In genomic region chr2:42905341-42906114, GRCh38 we compare ENCODE assay signal across 13 cellular contexts.
A peak's percentile ranks its signal among the peaks of the same experiment; 100 is the strongest.
DNase-seq lines count a peak whose midpoint lies in the region; ATAC-seq and TF ChIP-seq lines count a peak whose summit lies in the region.
"Had no signal": no experiment of that assay in that cellular context is flagged by ENCODE, and none has a peak within 500 bp of the region (broad histone marks: within the 10 kb centered on the region; RNA-seq: fewer than 3 reads in every experiment).

No MANE protein-coding gene starts in this region.

- no peak overlapping the region for H3K4me3 ChIP-seq in astrocyte of the cerebellum (ENCODE audit: low read depth, low read length)
- no peak overlapping the region for H3K4me3 ChIP-seq in right atrium auricular region
- H3K4me3 ChIP-seq in sigmoid colon = no peak overlapping the region
- no peak overlapping the region for H3K4me3 ChIP-seq in CD8-positive, alpha-beta T cell (ENCODE audit: low read depth, low read length)

- H3K27ac Mint-ChIP-seq in activated CD4-positive, alpha-beta T cell treated with anti-CD3 and anti-CD28 coated beads, Interleukin-2, amount 10 ng/mL, durations not matched to agents 24 days and 14 days = no peak overlapping the region
- no peak overlapping the region for H3K27ac Mint-ChIP-seq in CD8-positive, alpha-beta T cell

- TF ChIP-seq CTCF in astrocyte of the cerebellum (IDR thresholded peaks at IDR 0.05; ENCODE audit: low read depth, low read length, missing control alignments) (peak; percentile 37), right atrium auricular region (IDR thresholded peaks at IDR 0.05) (peak in 1 of 2 donors; percentile 43), sigmoid colon (IDR thresholded peaks at IDR 0.05) (peak in 1 of 4 experiments; percentile 28)
- no peak for TF ChIP-seq CTCF in CD8-positive, alpha-beta T cell (IDR thresholded peaks at IDR 0.05)

- peaks cover 0 to 73% of the 10 kb centered on the region in 2 donors for H3K4me1 ChIP-seq in right atrium auricular region
- H3K4me1 ChIP-seq in sigmoid colon = peaks cover 0 to 53% (median 47%) of the 10 kb centered on the region in 4 donors
- H3K4me1 ChIP-seq in CD8-positive, alpha-beta T cell (ENCODE audit: insufficient read depth, low read length) = no peaks in the 10 kb centered on the region

- H3K36me3 ChIP-seq in right atrium auricular region (no peaks in the 10 kb centered on the region), sigmoid colon (no peaks in the 10 kb centered on the region)
- H3K36me3 ChIP-seq in CD8-positive, alpha-beta T cell (ENCODE audit: insufficient read depth, low read length) = no peaks in the 10 kb centered on the region

- CTCF ChIA-PET in CD8-positive, alpha-beta T cell (lab: Charles Lee) = no interaction called here

- H3K4me3 Mint-ChIP-seq in activated CD4-positive, alpha-beta T cell treated with anti-CD3 and anti-CD28 coated beads, Interleukin-2, amount 10 ng/mL, durations not matched to agents 24 days and 14 days = no peak overlapping the region
- H3K4me3 Mint-ChIP-seq in CD8-positive, alpha-beta T cell = no peak overlapping the region

- POLR2A ChIA-PET in CD8-positive, alpha-beta T cell (lab: Charles Lee) = no interaction called here

- intact Hi-C loops in sigmoid colon (cut with DNase I) = loop anchor here (2.0 kb wide), 1 partner anchor 79 kb away; no protein-coding TSS in a partner anchor
- intact Hi-C loops in activated CD4-positive, alpha-beta T cell treated with anti-CD3 and anti-CD28 coated beads, Interleukin-2, amount 10 ng/mL, durations not matched to agents 24 days and 14 days (cut with micrococcal nuclease) = no loop called here
- intact Hi-C loops in CD8-positive, alpha-beta T cell (cut with DNase I, micrococcal nuclease) = no loop called here

- 58 to 69% methylated on average over 25 of the region's 25 CpGs for WGBS in sigmoid colon, 2 donors

- H3K27ac ChIP-seq in right atrium auricular region (peak overlapping the region; percentile 71 to 72), sigmoid colon (peak overlapping the region; percentile 71 to 86 (median 79))
- H3K27ac ChIP-seq in CD8-positive, alpha-beta T cell (ENCODE audit: low read depth, low read length) = no peak overlapping the region

- TF ChIP-seq EP300 in sigmoid colon (IDR thresholded peaks at IDR 0.05) = no peak

- TF ChIP-seq POLR2A in sigmoid colon (IDR thresholded peaks at IDR 0.05) = no peak

- no peaks in the 10 kb centered on the region for H3K4me1 Mint-ChIP-seq in activated CD4-positive, alpha-beta T cell treated with anti-CD3 and anti-CD28 coated beads, Interleukin-2, amount 10 ng/mL, durations not matched to agents 24 days and 14 days
- no peaks in the 10 kb centered on the region for H3K4me1 Mint-ChIP-seq in CD8-positive, alpha-beta T cell (ENCODE audit: low read depth)

- DNase-seq in ELF-1 (ENCODE audit: low read depth, low spot score) (peak; percentile 68), astrocyte of the cerebellum (ENCODE audit: low read depth) (no peak), right atrium auricular region (ENCODE audit: low spot score) (no peak), sigmoid colon (peak; percentile 75), NCI-H510A (lab: John Stamatoyannopoulos, UW) (no peak)
- no peak for DNase-seq in activated CD4-positive, alpha-beta T cell treated with anti-CD3 and anti-CD28 coated beads, Interleukin-2, amount 10 ng/mL, durations not matched to agents 24 days and 14 days
- DNase-seq in CD8-positive, alpha-beta T cell = no peak
- DNase-seq: activated T-cell treated with anti-CD3 and anti-CD28 coated beads, Interleukin-2, amount 50 U/mL, for 48 hours; GF-D8; glutamatergic neuron; SHP77; stimulated activated CD4-positive, alpha-beta T cell treated with anti-CD3 and anti-CD28 coated beads, Interleukin-15, amount 100 ng/mL, for 24 hours had no signal

- no peaks in the 10 kb centered on the region for H3K9me3 Mint-ChIP-seq in activated CD4-positive, alpha-beta T cell treated with anti-CD3 and anti-CD28 coated beads, Interleukin-2, amount 10 ng/mL, durations not matched to agents 24 days and 14 days
- no peaks in the 10 kb centered on the region for H3K9me3 Mint-ChIP-seq in CD8-positive, alpha-beta T cell

- ATAC-seq in GM18502 (IDR thresholded peaks at IDR 0.05; ENCODE audit: poor library complexity, unreplicated experiment) = no peak
- ATAC-seq in CD8-positive, alpha-beta T cell = no peak

- no peaks in the 10 kb centered on the region for H3K36me3 Mint-ChIP-seq in activated CD4-positive, alpha-beta T cell treated with anti-CD3 and anti-CD28 coated beads, Interleukin-2, amount 10 ng/mL, durations not matched to agents 24 days and 14 days (ENCODE audit: low read depth)
- no peaks in the 10 kb centered on the region for H3K36me3 Mint-ChIP-seq in CD8-positive, alpha-beta T cell

- no peaks in the 10 kb centered on the region for H3K9me3 ChIP-seq in right atrium auricular region
- H3K9me3 ChIP-seq in sigmoid colon = peaks cover 0 to under 1% (median 0%) of the 10 kb centered on the region in 4 donors
- H3K9me3 ChIP-seq in CD8-positive, alpha-beta T cell (ENCODE audit: low read length) = no peaks in the 10 kb centered on the region

- in situ Hi-C loops in astrocyte of the cerebellum (cut with HindIII; ENCODE audit: low sequenced_read_pairs) = no loop called here

- no peaks in the 10 kb centered on the region for H3K27me3 ChIP-seq in right atrium auricular region
- no peaks in the 10 kb centered on the region for H3K27me3 ChIP-seq in sigmoid colon
- H3K27me3 ChIP-seq in CD8-positive, alpha-beta T cell (ENCODE audit: insufficient read depth, low read length) = no peaks in the 10 kb centered on the region

- peaks cover 6% of the 10 kb centered on the region for H3K27me3 Mint-ChIP-seq in activated CD4-positive, alpha-beta T cell treated with anti-CD3 and anti-CD28 coated beads, Interleukin-2, amount 10 ng/mL, durations not matched to agents 24 days and 14 days
- peaks cover 8% of the 10 kb centered on the region for H3K27me3 Mint-ChIP-seq in CD8-positive, alpha-beta T cell (ENCODE audit: low read depth)

Comparison
In these comparisons a context has a peak if more than half of its experiments do, and no peak if none do; other contexts are left out.
1. DNase-seq: peak in ELF-1 (single experiment) and sigmoid colon (single experiment); none in astrocyte of the cerebellum (single experiment), right atrium auricular region (single experiment), activated CD4-positive, alpha-beta T cell treated with anti-CD3 and anti-CD28 coated beads, Interleukin-2, amount 10 ng/mL, durations not matched to agents 24 days and 14 days (single experiment), NCI-H510A (single experiment) and CD8-positive, alpha-beta T cell (0 of 7).